ENCODE assay signal across 21 cellular contexts in the genomic region with DNA sequence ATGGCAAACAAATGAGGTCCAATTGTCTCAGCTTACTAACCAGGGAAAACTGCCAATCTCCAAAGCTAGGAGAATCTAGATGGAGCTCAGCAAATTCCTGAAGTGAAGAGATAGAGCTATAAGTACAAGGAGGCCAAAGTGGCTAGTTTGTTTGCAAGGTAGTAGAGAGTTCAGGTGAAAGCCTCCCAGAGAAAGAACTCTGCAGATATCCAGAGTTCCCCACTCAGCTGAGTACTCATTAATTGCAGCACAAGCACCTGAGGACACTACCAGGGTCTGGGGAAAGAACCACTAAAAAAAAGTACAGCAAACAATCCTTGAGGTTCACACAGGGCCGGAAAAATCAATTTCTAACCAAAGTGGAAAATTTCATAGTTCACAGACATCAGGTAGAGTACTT.
"Had no signal": no experiment of that assay in that cellular context is flagged by ENCODE, and none has a peak within 500 bp of the region (broad histone marks: within the 10 kb centered on the region; RNA-seq: fewer than 3 reads in every experiment).

No MANE protein-coding gene starts in this region.

- H3K4me1 ChIP-seq: esophagus squamous epithelium, spleen, testis, tibial nerve had no signal

- H3K4me3 ChIP-seq: esophagus squamous epithelium, mucosa of descending colon, spleen, testis, tibial nerve had no signal

- FAIRE-seq: colon, islet of Langerhans had no signal

- H3K27ac Mint-ChIP-seq: dendritic cell treated with granulocyte-macrophage colony-stimulating factor and Interleukin-4, amounts not matched to agents 40 ng/mL and 50 ng/mL, for 4 days; effector memory CD8-positive, alpha-beta T cell; naive thymus-derived CD8-positive, alpha-beta T cell; stimulated activated naive B cell treated with anti-CD40 and anti-IgM and Interleukin-4, amounts not matched to agents 10 μg/mL and 1 μg/mL and 100 μg/mL, for 72 hours; stimulated activated naive CD8-positive, alpha-beta T cell treated with anti-CD3 and anti-CD28 coated beads, Interleukin-15, amount 100 ng/mL, for 72 hours had no signal

- ATAC-seq: effector memory CD8-positive, alpha-beta T cell; left lobe of liver; mucosa of descending colon; naive thymus-derived CD8-positive, alpha-beta T cell; sciatic nerve; stimulated activated naive B cell treated with anti-CD40 and anti-IgM and Interleukin-4, amounts not matched to agents 10 μg/mL and 1 μg/mL and 100 μg/mL, for 72 hours; stimulated activated naive CD8-positive, alpha-beta T cell treated with anti-CD3 and anti-CD28 coated beads, Interleukin-15, amount 100 ng/mL, for 72 hours had no signal

- H3K27me3 Mint-ChIP-seq: dendritic cell treated with granulocyte-macrophage colony-stimulating factor and Interleukin-4, amounts not matched to agents 40 ng/mL and 50 ng/mL, for 4 days; effector memory CD8-positive, alpha-beta T cell; stimulated activated naive B cell treated with anti-CD40 and anti-IgM and Interleukin-4, amounts not matched to agents 10 μg/mL and 1 μg/mL and 100 μg/mL, for 72 hours; stimulated activated naive CD8-positive, alpha-beta T cell treated with anti-CD3 and anti-CD28 coated beads, Interleukin-15, amount 100 ng/mL, for 72 hours had no signal

- H3K27me3 ChIP-seq: esophagus squamous epithelium, neutrophil, spleen, testis, tibial nerve had no signal

- H3K27ac ChIP-seq: esophagus squamous epithelium, neutrophil, spleen, testis, tibial nerve had no signal

- H3K4me1 Mint-ChIP-seq: naive thymus-derived CD8-positive, alpha-beta T cell; stimulated activated naive B cell treated with anti-CD40 and anti-IgM and Interleukin-4, amounts not matched to agents 10 μg/mL and 1 μg/mL and 100 μg/mL, for 72 hours; stimulated activated naive CD8-positive, alpha-beta T cell treated with anti-CD3 and anti-CD28 coated beads, Interleukin-15, amount 100 ng/mL, for 72 hours had no signal

- DNase-seq: cerebellar nuclear complex; effector memory CD8-positive, alpha-beta T cell; esophagus squamous epithelium; foreskin melanocyte; head of caudate nucleus; hippocampal formation; mucosa of descending colon; naive thymus-derived CD8-positive, alpha-beta T cell; spleen; stimulated activated CD4-positive, alpha-beta T cell treated with anti-CD3 and anti-CD28 coated beads, Interleukin-2, amount 100 ng/mL, for 24 hours; stimulated activated CD4-positive, alpha-beta T cell treated with anti-CD3 and anti-CD28 coated beads, Interleukin-4, amount 100 ng/mL, for 4 hours; stimulated activated naive B cell treated with anti-CD40 and anti-IgM and Interleukin-4, amounts not matched to agents 10 μg/mL and 1 μg/mL and 100 μg/mL, for 72 hours; stimulated activated naive CD8-positive, alpha-beta T cell treated with anti-CD3 and anti-CD28 coated beads, Interleukin-15, amount 100 ng/mL, for 72 hours; testis had no signal

- H3K36me3 ChIP-seq: esophagus squamous epithelium, neutrophil, spleen, tibial nerve had no signal

- H3K4me3 Mint-ChIP-seq: dendritic cell treated with granulocyte-macrophage colony-stimulating factor and Interleukin-4, amounts not matched to agents 40 ng/mL and 50 ng/mL, for 4 days; effector memory CD8-positive, alpha-beta T cell; naive thymus-derived CD8-positive, alpha-beta T cell; stimulated activated naive B cell treated with anti-CD40 and anti-IgM and Interleukin-4, amounts not matched to agents 10 μg/mL and 1 μg/mL and 100 μg/mL, for 72 hours; stimulated activated naive CD8-positive, alpha-beta T cell treated with anti-CD3 and anti-CD28 coated beads, Interleukin-15, amount 100 ng/mL, for 72 hours had no signal
